ENCODE assay signal across 8 cellular contexts in genomic region chr1:143936461-143937115, GRCh38. TPM values are rescaled to one million over a fixed set of nuclear protein-coding genes. Genes with fewer than 3 reads are reported as not detected.
DNase-seq lines count a peak whose midpoint lies in the region; ATAC-seq, FAIRE-seq and TF ChIP-seq lines count a peak whose summit lies in the region.
"Not testable (repeated sequence)": the region's sequence is repeated elsewhere in the genome, so short reads cannot be mapped to it uniquely, and the experiment has no call there.

No MANE protein-coding gene starts in this region.

- CTCF ChIA-PET in activated CD4-positive, alpha-beta memory T cell treated with anti-CD3 and anti-CD28 coated beads for 36 hours (lab: Charles Lee); MCF 10A (lab: Yijun Ruan, JAX): not testable (repeated sequence)

- not testable (repeated sequence) for H2AFZ ChIP-seq in DND-41 (ENCODE audit: low read depth, low read length); Karpas-422 (ENCODE audit: low read length)

- not testable (repeated sequence) for H3K27ac Mint-ChIP-seq in activated CD4-positive, alpha-beta memory T cell treated with anti-CD3 and anti-CD28 coated beads for 36 hours; MCF 10A (ENCODE audit: low read depth, unreplicated experiment)

- H3K9ac ChIP-seq in DND-41 (ENCODE audit: low read depth, low read length); Karpas-422 (ENCODE audit: low read length): not testable (repeated sequence)

- not testable (repeated sequence) for H3K4me3 ChIP-seq in DND-41 (ENCODE audit: low read depth in 1 of 2, low read length in 2 of 2); Karpas-422 (ENCODE audit: low read length); left ventricle myocardium inferior; pancreas; testis

- not testable (repeated sequence) for H3K4me1 ChIP-seq in DND-41 (ENCODE audit: insufficient read depth, low read length); Karpas-422 (ENCODE audit: low read length); left ventricle myocardium inferior; pancreas; testis

- not testable (repeated sequence) for H3K79me2 ChIP-seq in DND-41 (ENCODE audit: insufficient read depth, low read length); Karpas-422 (ENCODE audit: low read length)

- peak; percentile 13 for DNase-seq in DND-41
- DNase-seq in Karpas-422, result peak; percentile 38
- peak; percentile 14 for DNase-seq in RKO (ENCODE audit: low spot score)
- peak; percentile 47 for DNase-seq in activated CD4-positive, alpha-beta memory T cell treated with anti-CD3 and anti-CD28 coated beads for 36 hours
- DNase-seq in MCF 10A (ENCODE audit: unreplicated experiment), result peak; percentile 26
- DNase-seq in left ventricle myocardium inferior, result not testable (repeated sequence)
- peak in 4 of 6 donors; percentile 24 to 66 (median 32) for DNase-seq in pancreas
- DNase-seq in testis, result peak; percentile 48

- not testable (repeated sequence) for H3K27me3 ChIP-seq in DND-41 (ENCODE audit: insufficient read depth, low read length, poor library complexity); Karpas-422 (ENCODE audit: low read length); left ventricle myocardium inferior (ENCODE audit: low read depth); pancreas; testis

- WGBS in pancreas, 2 donors, result 7 to 11% methylated on average over 3 to 4 of the region's 8 CpGs
- WGBS in testis, 2 donors, result 7 to 18% methylated on average over 2 to 3 of the region's 8 CpGs

- intact Hi-C loops in activated CD4-positive, alpha-beta memory T cell treated with anti-CD3 and anti-CD28 coated beads for 36 hours (cut with micrococcal nuclease); MCF 10A (cut with micrococcal nuclease); left ventricle myocardium inferior (cut with micrococcal nuclease); pancreas (cut with DNase I); testis (cut with DNase I; ENCODE audit: low total_unique reads): not testable (repeated sequence)

- not testable (repeated sequence) for H3K27me3 Mint-ChIP-seq in activated CD4-positive, alpha-beta memory T cell treated with anti-CD3 and anti-CD28 coated beads for 36 hours; MCF 10A (ENCODE audit: insufficient read depth, unreplicated experiment)

- H3K27ac ChIP-seq in DND-41 (ENCODE audit: low read length); Karpas-422 (ENCODE audit: low read length); left ventricle myocardium inferior (replicated peaks); pancreas; testis: not testable (repeated sequence)

- not testable (repeated sequence) for H3K36me3 ChIP-seq in DND-41 (ENCODE audit: insufficient read depth, low read length); Karpas-422 (ENCODE audit: insufficient read depth, low read length); left ventricle myocardium inferior; pancreas; testis (ENCODE audit: low read depth, missing control alignments)

- not testable (repeated sequence) for TF ChIP-seq POLR2A in testis (IDR thresholded peaks at IDR 0.05)

- peak; percentile 75 for FAIRE-seq in pancreas (lab: Jason Lieb, UNC)

- not testable (repeated sequence) for H3K4me3 Mint-ChIP-seq in activated CD4-positive, alpha-beta memory T cell treated with anti-CD3 and anti-CD28 coated beads for 36 hours; MCF 10A (ENCODE audit: unreplicated experiment)

- not testable (repeated sequence) for H3K9me3 Mint-ChIP-seq in activated CD4-positive, alpha-beta memory T cell treated with anti-CD3 and anti-CD28 coated beads for 36 hours; MCF 10A (ENCODE audit: unreplicated experiment)

- not testable (repeated sequence) for H3K9me3 ChIP-seq in DND-41 (ENCODE audit: insufficient read depth, low read length, severe bottlenecking); Karpas-422 (ENCODE audit: low read length); left ventricle myocardium inferior (replicated peaks); pancreas; testis

- H4K20me1 ChIP-seq in DND-41 (ENCODE audit: insufficient read depth, low read length); Karpas-422 (ENCODE audit: insufficient read depth, low read depth, low read length): not testable (repeated sequence)

- TF ChIP-seq CTCF in DND-41 (IDR thresholded peaks at IDR 0.05; ENCODE audit: borderline replicate concordance, extremely low read depth, low read length, poor library complexity, severe bottlenecking), result peak; percentile 23
- TF ChIP-seq CTCF in MCF 10A (IDR thresholded peaks at IDR 0.05; ENCODE audit: unreplicated experiment), result peak; percentile 61
- TF ChIP-seq CTCF in left ventricle myocardium inferior (IDR thresholded peaks at IDR 0.05; ENCODE audit: borderline replicate concordance), result peak; percentile 67
- peak in 1 of 4 donors; percentile 27 for TF ChIP-seq CTCF in pancreas (IDR thresholded peaks at IDR 0.05)
- TF ChIP-seq CTCF in testis (IDR thresholded peaks at IDR 0.05), result peak in 1 of 3 experiments; percentile 8

- POLR2A ChIA-PET in activated CD4-positive, alpha-beta memory T cell treated with anti-CD3 and anti-CD28 coated beads for 36 hours (lab: Charles Lee); MCF 10A (lab: Yijun Ruan, JAX): not testable (repeated sequence)

- not testable (repeated sequence) for H3K9me2 ChIP-seq in Karpas-422 (replicated peaks; ENCODE audit: insufficient read depth, low read length)

- not testable (repeated sequence) for H3K4me2 ChIP-seq in DND-41 (ENCODE audit: insufficient read depth, low read length); Karpas-422 (ENCODE audit: low read depth, low read length, poor library complexity, severe bottlenecking)

- ATAC-seq in DND-41 (ENCODE audit: insufficient read depth, low read depth) (peak; percentile 59; the same call in 2 of the 3 replicates), pancreas (peak; percentile 73 to 98 (median 82))

- H3K36me3 Mint-ChIP-seq in activated CD4-positive, alpha-beta memory T cell treated with anti-CD3 and anti-CD28 coated beads for 36 hours; MCF 10A (ENCODE audit: insufficient read depth, unreplicated experiment): not testable (repeated sequence)

- not testable (repeated sequence) for H3K4me1 Mint-ChIP-seq in activated CD4-positive, alpha-beta memory T cell treated with anti-CD3 and anti-CD28 coated beads for 36 hours (ENCODE audit: low read depth); MCF 10A (ENCODE audit: insufficient read depth, unreplicated experiment)

- BruUV-seq in MCF 10A (replicated peaks; lab: Mats Ljungman, UMichigan), result not testable (repeated sequence)

RNA-seq across cellular contexts. Expression of gene FAM72C, which starts 35.2 kb away (rescaled TPM):
- total RNA-seq in Karpas-422 (2014; rRNA removed; shearing (Covaris generic); ENCODE audit: low replicate concordance), result 13.7 and 24.2 TPM in 2 replicates
- total RNA-seq in activated CD4-positive, alpha-beta memory T cell treated with anti-CD3 and anti-CD28 coated beads for 36 hours, result 10 to 100 TPM; 20.9 to 24.0 TPM
- total RNA-seq in MCF 10A (2022) (8.1 and 13.1 TPM in 2 replicates), left ventricle myocardium inferior (not detected), pancreas (under 1 TPM in 3 of 6 donors, not detected in 3; 0.06 to 0.16 (median 0.09) TPM), testis (1 to 10 TPM; 1.3 to 3.8 TPM)
- polyA plus RNA-seq in pancreas (not detected), testis (ENCODE audit: insufficient read depth, low read depth, low replicate concordance) (3.4 TPM)
